Comparison of ENCODE assay signal across 17 cellular contexts in genomic region chr9:78453450-78453849, GRCh38.
"Had no signal": no experiment of that assay in that cellular context is flagged by ENCODE, and none has a peak within 500 bp of the region (broad histone marks: within the 10 kb centered on the region; RNA-seq: fewer than 3 reads in every experiment).

No MANE protein-coding gene starts in this region.

- H3K27ac Mint-ChIP-seq: naive thymus-derived CD4-positive, alpha-beta T cell; stimulated activated effector memory CD8-positive, alpha-beta T cell treated with anti-CD3 and anti-CD28 coated beads, Interleukin-12 subunit alpha, Interleukin-12 subunit beta, amount 100 ng/mL, for 72 hours; stimulated activated naive CD8-positive, alpha-beta T cell treated with anti-CD3 and anti-CD28 coated beads, Interleukin-15, Interleukin-2, amounts not matched to agents 100 ng/mL and 50 ng/mL, for 24 hours had no signal

- DNase-seq: cortex of kidney; dorsolateral prefrontal cortex; effector CD8-positive, alpha-beta T cell; heart left ventricle; hippocampal formation; mesendoderm; naive thymus-derived CD4-positive, alpha-beta T cell; ovary; stimulated activated CD4-positive, alpha-beta T cell treated with anti-CD3 and anti-CD28 coated beads, Interleukin-4, amount 100 ng/mL, for 1 hour; stimulated activated CD8-positive, alpha-beta memory T cell treated with anti-CD3 and anti-CD28 coated beads, Interleukin-4, amount 100 ng/mL, for 48 hours; tibial artery; uterus had no signal

- H3K36me3 ChIP-seq: heart left ventricle, ovary, right atrium auricular region, tibial artery, upper lobe of left lung, uterus had no signal

- H3K4me1 Mint-ChIP-seq: naive thymus-derived CD4-positive, alpha-beta T cell; stimulated activated effector memory CD8-positive, alpha-beta T cell treated with anti-CD3 and anti-CD28 coated beads, Interleukin-12 subunit alpha, Interleukin-12 subunit beta, amount 100 ng/mL, for 72 hours had no signal

- H3K27me3 ChIP-seq: dorsolateral prefrontal cortex, heart left ventricle, ovary, right atrium auricular region, tibial artery, upper lobe of left lung had no signal

- H3K9me3 Mint-ChIP-seq: stimulated activated effector memory CD8-positive, alpha-beta T cell treated with anti-CD3 and anti-CD28 coated beads, Interleukin-12 subunit alpha, Interleukin-12 subunit beta, amount 100 ng/mL, for 72 hours had no signal

- FAIRE-seq: frontal cortex had no signal

- H3K4me3 Mint-ChIP-seq: naive thymus-derived CD4-positive, alpha-beta T cell; stimulated activated effector memory CD8-positive, alpha-beta T cell treated with anti-CD3 and anti-CD28 coated beads, Interleukin-12 subunit alpha, Interleukin-12 subunit beta, amount 100 ng/mL, for 72 hours; stimulated activated naive CD8-positive, alpha-beta T cell treated with anti-CD3 and anti-CD28 coated beads, Interleukin-15, Interleukin-2, amounts not matched to agents 100 ng/mL and 50 ng/mL, for 24 hours had no signal

- H3K27ac ChIP-seq: dorsolateral prefrontal cortex, heart left ventricle, ovary, right atrium auricular region, tibial artery, upper lobe of left lung, uterus had no signal

- H3K36me3 Mint-ChIP-seq: naive thymus-derived CD4-positive, alpha-beta T cell; stimulated activated effector memory CD8-positive, alpha-beta T cell treated with anti-CD3 and anti-CD28 coated beads, Interleukin-12 subunit alpha, Interleukin-12 subunit beta, amount 100 ng/mL, for 72 hours had no signal

- H3K4me3 ChIP-seq: dorsolateral prefrontal cortex, heart left ventricle, ovary, right atrium auricular region, tibial artery, upper lobe of left lung, uterus had no signal

- H3K4me1 ChIP-seq: heart left ventricle, right atrium auricular region, tibial artery, upper lobe of left lung, uterus had no signal

- H3K9me3 ChIP-seq: ovary, right atrium auricular region, tibial artery, upper lobe of left lung, uterus had no signal
